In the genomic region with DNA sequence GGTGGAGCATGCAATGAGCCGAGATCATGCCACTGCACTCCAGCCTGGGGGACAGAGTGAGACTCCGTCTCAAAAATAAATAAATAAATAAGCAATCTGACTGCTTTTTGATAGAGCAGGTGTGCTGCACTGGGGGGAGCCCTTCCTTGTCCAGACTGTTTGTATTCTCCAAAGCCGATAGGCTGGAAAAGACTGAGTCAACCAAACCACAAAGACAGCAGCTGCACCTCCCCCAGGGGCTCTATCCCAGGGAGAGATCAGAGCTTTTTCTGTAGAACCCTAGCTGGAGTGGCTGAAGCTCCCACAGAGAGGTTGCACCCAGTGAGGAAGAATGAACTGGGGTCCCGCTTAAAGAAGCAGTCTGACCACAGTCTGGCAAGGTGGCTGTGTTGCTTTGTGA, we compare ENCODE assay signal across 19 cellular contexts. TPM values are rescaled to one million over a fixed set of nuclear protein-coding genes. Genes with fewer than 3 reads are reported as not detected.
DNase-seq lines count a peak whose midpoint lies in the region; ATAC-seq, FAIRE-seq and TF ChIP-seq lines count a peak whose summit lies in the region.
"Had no signal": no experiment of that assay in that cellular context is flagged by ENCODE, and none has a peak within 500 bp of the region (broad histone marks: within the 10 kb centered on the region; RNA-seq: fewer than 3 reads in every experiment).

No MANE protein-coding gene starts in this region.

- TF ChIP-seq CTCF in DND-41 (IDR thresholded peaks at IDR 0.05; ENCODE audit: borderline replicate concordance, extremely low read depth, low read length, poor library complexity, severe bottlenecking) (no peak), foreskin keratinocyte (conservative IDR thresholded peaks at IDR 0.05) (peak; percentile 17)

- H3K79me2 ChIP-seq in DND-41 (ENCODE audit: insufficient read depth, low read length): no peaks in the 10 kb centered on the region

- H3K9ac ChIP-seq in DND-41 (ENCODE audit: low read depth, low read length): no peak overlapping the region
- H3K9ac ChIP-seq: KMS-11 had no signal

- DNase-seq in DND-41 (peak; percentile 24), HK-2 (ENCODE audit: unreplicated experiment) (peak; percentile 3), OCI-M1 (lab: John Stamatoyannopoulos, UW) (peak; percentile 31), foreskin keratinocyte (peak; percentile 21 to 55), frontal cortex (ENCODE audit: low spot score in 2 of 2) (no peak)
- DNase-seq in activated CD4-positive, alpha-beta T cell treated with anti-CD3 and anti-CD28 coated beads for 4 hours: no peak
- DNase-seq: ACHN; CD4-positive, alpha-beta T cell; HFFc6; MV-4-11; NCI-H146; NCI-H2107; NCI-H345; NCI-H526 treated with DMSO at 0.1 percent for 48 hours; Right ventricle myocardium superior; T-helper 17 cell had no signal

- no peak for FAIRE-seq in frontal cortex (lab: Jason Lieb, UNC)

- ATAC-seq in DND-41 (ENCODE audit: insufficient read depth, low read depth) (peak; percentile 59; the same call in 2 of the 3 replicates), foreskin keratinocyte (peak; percentile 72), GM21619 (IDR thresholded peaks at IDR 0.05; ENCODE audit: unreplicated experiment) (no peak)
- ATAC-seq: Panc1, T-helper 17 cell had no signal

- H3K27me3 ChIP-seq in DND-41 (ENCODE audit: insufficient read depth, low read length, poor library complexity) (peaks cover 3% of the 10 kb centered on the region), foreskin keratinocyte (peaks cover 23% of the 10 kb centered on the region)

- no peak overlapping the region for H3K4me2 ChIP-seq in DND-41 (ENCODE audit: insufficient read depth, low read length)
- H3K4me2 ChIP-seq: KMS-11 had no signal

- no peaks in the 10 kb centered on the region for H4K20me1 ChIP-seq in DND-41 (ENCODE audit: insufficient read depth, low read length)

- peaks cover 13% of the 10 kb centered on the region for H3K9me3 ChIP-seq in DND-41 (ENCODE audit: insufficient read depth, low read length, severe bottlenecking)

- no peak overlapping the region for H3K4me3 ChIP-seq in DND-41 (ENCODE audit: low read depth in 1 of 2, low read length in 2 of 2)

- no peaks in the 10 kb centered on the region for H3K36me3 ChIP-seq in DND-41 (ENCODE audit: insufficient read depth, low read length)

- H3K27ac ChIP-seq in DND-41 (ENCODE audit: low read length): no peak overlapping the region
- no peak overlapping the region for H3K27ac ChIP-seq in foreskin keratinocyte
- H3K27ac ChIP-seq: KMS-11 had no signal

- no peak overlapping the region for H2AFZ ChIP-seq in DND-41 (ENCODE audit: low read depth, low read length)

- H3K4me1 ChIP-seq in DND-41 (ENCODE audit: insufficient read depth, low read length) (no peaks in the 10 kb centered on the region), foreskin keratinocyte (no peaks in the 10 kb centered on the region)

RNA-seq across cellular contexts. Expression of a gene that starts 45.8 kb away (rescaled TPM):
- total RNA-seq in foreskin keratinocyte (not detected in 2 replicates), frontal cortex (not detected)
- polyA plus RNA-seq in foreskin keratinocyte: not detected in 2 replicates
- total RNA-seq: CD4-positive, alpha-beta T cell; HFFc6; Right ventricle myocardium superior; T-helper 17 cell had no signal

Comparison
In these comparisons a context has a peak if more than half of its experiments do, and no peak if none do; other contexts are left out.
1. DNase-seq: peak in DND-41 (single experiment), HK-2 (single experiment), OCI-M1 (single experiment) and foreskin keratinocyte (2 of 2); none in activated CD4-positive, alpha-beta T cell treated with anti-CD3 and anti-CD28 coated beads for 4 hours (0 of 2) and frontal cortex (0 of 2).